In genomic region chr2:7010376-7010775, GRCh38 we compare ENCODE assay signal across 14 cellular contexts.
DNase-seq lines count a peak whose midpoint lies in the region; ATAC-seq, FAIRE-seq and TF ChIP-seq lines count a peak whose summit lies in the region.
"Had no signal": no experiment of that assay in that cellular context is flagged by ENCODE, and none has a peak within 500 bp of the region (broad histone marks: within the 10 kb centered on the region; RNA-seq: fewer than 3 reads in every experiment).

No MANE protein-coding gene starts in this region.

- peaks cover 58% of the 10 kb centered on the region for H3K36me3 Mint-ChIP-seq in CD8-positive, alpha-beta T cell

- TF ChIP-seq CTCF in CD8-positive, alpha-beta T cell (IDR thresholded peaks at IDR 0.05), result no peak
- TF ChIP-seq CTCF in gastroesophageal sphincter (IDR thresholded peaks at IDR 0.05) (no peak), D721Med (IDR thresholded peaks at IDR 0.05; ENCODE audit: insufficient read depth, missing control alignments) (no peak)

- H3K4me2 ChIP-seq in skeletal muscle satellite cell (ENCODE audit: low read length), result peak overlapping the region; percentile 31

- WGBS in gastroesophageal sphincter (ENCODE audit: low coverage in 1 of 2), 2 donors, result 5 to 25% methylated on average over 5 to 8 of the region's 8 CpGs

- peaks cover 35% of the 10 kb centered on the region for H3K4me1 Mint-ChIP-seq in CD8-positive, alpha-beta T cell (ENCODE audit: low read depth)

- H3K9me3 ChIP-seq in CD8-positive, alpha-beta T cell (ENCODE audit: low read length), result no peaks in the 10 kb centered on the region
- H3K9me3 ChIP-seq in gastroesophageal sphincter, result no peaks in the 10 kb centered on the region
- no peaks in the 10 kb centered on the region for H3K9me3 ChIP-seq in skeletal muscle satellite cell (replicated peaks; ENCODE audit: low read length)
- H3K9me3 ChIP-seq: MG63, pancreas had no signal

- H3K9ac ChIP-seq in skeletal muscle satellite cell (ENCODE audit: low read depth, low read length), result peak overlapping the region; percentile 60

- H3K27me3 Mint-ChIP-seq in CD8-positive, alpha-beta T cell (ENCODE audit: low read depth), result no peaks in the 10 kb centered on the region

- no peak overlapping the region for H3K4me3 ChIP-seq in CD8-positive, alpha-beta T cell (ENCODE audit: low read depth, low read length)
- no peak overlapping the region for H3K4me3 ChIP-seq in gastroesophageal sphincter
- H3K4me3 ChIP-seq in skeletal muscle satellite cell (ENCODE audit: low read length), result no peak overlapping the region
- H3K4me3 ChIP-seq: MG63, pancreas had no signal

- peak overlapping the region; percentile 38 for H3K27ac Mint-ChIP-seq in CD8-positive, alpha-beta T cell
- H3K27ac Mint-ChIP-seq: immature natural killer cell had no signal

- intact Hi-C loops in CD8-positive, alpha-beta T cell (cut with DNase I, micrococcal nuclease), result no loop called here

- no peaks in the 10 kb centered on the region for H3K4me1 ChIP-seq in CD8-positive, alpha-beta T cell (ENCODE audit: insufficient read depth, low read length)
- H3K4me1 ChIP-seq in gastroesophageal sphincter (peaks cover 2 to 84% (median 13%) of the 10 kb centered on the region in 3 donors), skeletal muscle satellite cell (ENCODE audit: control insufficient read depth, insufficient read depth, low read length) (peaks cover 53% of the 10 kb centered on the region)

- no peak overlapping the region for H3K27ac ChIP-seq in CD8-positive, alpha-beta T cell (ENCODE audit: low read depth, low read length)
- peak overlapping the region; percentile 41 to 76 (median 58) for H3K27ac ChIP-seq in gastroesophageal sphincter

- no peaks in the 10 kb centered on the region for H3K9me3 Mint-ChIP-seq in CD8-positive, alpha-beta T cell
- H3K9me3 Mint-ChIP-seq: immature natural killer cell had no signal

- DNase-seq in CD8-positive, alpha-beta T cell, result no peak
- DNase-seq in amniotic epithelial cell (ENCODE audit: low read depth) (peak; percentile 97), NAMALWA (ENCODE audit: low spot score) (no peak), D721Med (ENCODE audit: insufficient read length, low spot score) (no peak)
- DNase-seq: effector CD4-positive, alpha-beta T cell; immature natural killer cell; MG63; NCI-H748 treated with DMSO at 0.1 percent for 48 hours; pancreas; T-helper 2 cell had no signal

- TF ChIP-seq EP300 in gastroesophageal sphincter (IDR thresholded peaks at IDR 0.05), result no peak

- POLR2A ChIA-PET in CD8-positive, alpha-beta T cell (lab: Charles Lee), result no interaction called here

- CTCF ChIA-PET in CD8-positive, alpha-beta T cell (lab: Charles Lee), result no interaction called here

- H3K4me3 Mint-ChIP-seq in CD8-positive, alpha-beta T cell, result no peak overlapping the region
- H3K4me3 Mint-ChIP-seq: immature natural killer cell had no signal

- no peak for ATAC-seq in CD8-positive, alpha-beta T cell
- ATAC-seq in gastroesophageal sphincter (peak; percentile 66), GM21515 (IDR thresholded peaks at IDR 0.05; ENCODE audit: unreplicated experiment) (no peak), HG02588 (IDR thresholded peaks at IDR 0.05; ENCODE audit: unreplicated experiment) (no peak)

- H3K36me3 ChIP-seq in CD8-positive, alpha-beta T cell (ENCODE audit: insufficient read depth, low read length), result peaks cover 16% of the 10 kb centered on the region
- H3K36me3 ChIP-seq in gastroesophageal sphincter (no peaks in the 10 kb centered on the region), skeletal muscle satellite cell (ENCODE audit: insufficient read depth, low read length) (no peaks in the 10 kb centered on the region)
- H3K36me3 ChIP-seq: MG63, pancreas had no signal

- TF ChIP-seq POLR2A in gastroesophageal sphincter (IDR thresholded peaks at IDR 0.05), result no peak

- no peaks in the 10 kb centered on the region for H3K27me3 ChIP-seq in CD8-positive, alpha-beta T cell (ENCODE audit: insufficient read depth, low read length)
- H3K27me3 ChIP-seq in gastroesophageal sphincter (no peaks in the 10 kb centered on the region), skeletal muscle satellite cell (ENCODE audit: control insufficient read depth, insufficient read depth, low read length) (no peaks in the 10 kb centered on the region)
- H3K27me3 ChIP-seq: MG63, pancreas had no signal

- no peak for FAIRE-seq in D721Med (lab: Jason Lieb, UNC)
- FAIRE-seq: pancreas had no signal
